In the genomic region with DNA sequence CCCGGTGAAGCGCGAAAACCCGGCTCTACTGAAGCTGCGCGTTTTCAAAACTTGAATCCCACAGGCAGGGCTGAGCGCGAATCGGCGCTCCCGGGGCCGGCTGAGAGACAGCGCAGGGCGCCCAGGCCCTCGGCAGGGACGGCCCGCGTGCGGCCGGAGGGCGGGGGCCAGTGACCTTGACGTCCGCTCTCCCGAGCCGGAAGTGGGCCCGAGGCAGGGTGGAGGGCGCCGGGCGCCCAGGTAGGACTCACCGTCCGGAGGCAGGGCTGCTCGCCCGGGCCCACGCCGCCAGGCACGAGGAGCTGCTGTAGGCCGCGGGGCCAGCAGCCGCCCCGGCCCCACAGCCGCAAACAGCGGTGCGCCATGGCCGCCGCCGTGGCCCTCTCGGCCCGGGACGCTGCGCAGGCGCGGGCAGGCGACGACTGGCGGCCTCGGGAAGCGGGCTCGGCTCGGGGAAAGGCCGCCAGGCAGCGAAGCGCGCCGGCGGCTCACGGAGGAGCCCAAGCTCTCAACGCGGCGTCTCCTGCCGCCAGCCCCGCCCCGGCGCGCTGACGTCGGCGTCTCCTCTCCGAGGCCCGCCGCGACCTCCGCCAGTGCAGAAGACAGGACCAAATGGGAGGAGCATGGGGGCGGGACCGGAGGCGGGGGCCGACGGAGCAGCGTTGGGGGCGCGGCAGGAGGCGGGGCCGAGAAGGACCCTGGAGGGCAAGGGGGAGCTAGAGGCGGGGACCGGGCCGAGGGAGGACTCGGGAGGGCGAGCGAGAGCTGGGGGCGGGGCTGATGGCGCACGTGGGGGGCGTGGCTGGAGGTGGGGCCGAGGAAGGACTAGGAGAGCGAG, we compare ENCODE assay signal across 8 cellular contexts.
A peak's percentile ranks its signal among the peaks of the same experiment; 100 is the strongest.
DNase-seq lines count a peak whose midpoint lies in the region; ATAC-seq and FAIRE-seq lines count a peak whose summit lies in the region.

TSS of gene AFG3L2 (minus strand) at position 510 of the 838 bp plus-strand sequence. CDS start at position 365, 145 bp downstream.

- H3K27me3 ChIP-seq in effector memory CD4-positive, alpha-beta T cell (replicated peaks; ENCODE audit: control insufficient read depth, insufficient read depth, low read length, poor library complexity, severe bottlenecking): no peaks in the 10 kb centered on the region

- peak; percentile 93 for FAIRE-seq in HTR-8/SVneo (lab: Jason Lieb, UNC)

- DNase-seq in COR-L47 (lab: John Stamatoyannopoulos, UW) (peak; percentile 100), HTR-8/SVneo (ENCODE audit: insufficient read length, low spot score) (peak; percentile 90), NOMO-1 treated with DMSO at 0.1 percent for 48 hours (lab: John Stamatoyannopoulos, UW; ENCODE audit: unreplicated experiment) (peak; percentile 100), memory B cell (ENCODE audit: low spot score in 2 of 2) (peak; percentile 100)
- peak; percentile 100 for DNase-seq in activated CD8-positive, alpha-beta memory T cell treated with anti-CD3 and anti-CD28 coated beads for 4 hours (ENCODE audit: low read depth in 2 of 2)
- peak; percentile 100 for DNase-seq in effector memory CD4-positive, alpha-beta T cell
- DNase-seq in stimulated activated CD8-positive, alpha-beta memory T cell treated with anti-CD3 and anti-CD28 coated beads, Interleukin-12 subunit alpha, Interleukin-12 subunit beta, amount 100 ng/mL, for 1 hour (ENCODE audit: low read depth): peak; percentile 99

- H3K4me3 ChIP-seq in effector memory CD4-positive, alpha-beta T cell (ENCODE audit: insufficient read depth, low read depth, low read length, poor library complexity, severe bottlenecking): peak within 1 kb of the TSS; percentile 76

- H3K27ac Mint-ChIP-seq in memory B cell: peak within 1 kb of the TSS; percentile 84

- H3K4me1 Mint-ChIP-seq in memory B cell: peaks cover 29% of the 10 kb centered on the region

- H3K27ac ChIP-seq in effector memory CD4-positive, alpha-beta T cell (ENCODE audit: insufficient read depth, low read length, poor library complexity, severe bottlenecking): peak within 1 kb of the TSS; percentile 93

- H3K4me1 ChIP-seq in effector memory CD4-positive, alpha-beta T cell (ENCODE audit: control insufficient read depth, insufficient read depth, low read length, poor library complexity, severe bottlenecking): peaks cover 21% of the 10 kb centered on the region

- H3K36me3 Mint-ChIP-seq in memory B cell: peaks cover 4% of the 10 kb centered on the region

- H3K36me3 ChIP-seq in effector memory CD4-positive, alpha-beta T cell (ENCODE audit: control insufficient read depth, insufficient read depth, low read length): no peaks in the 10 kb centered on the region

- H3K27me3 Mint-ChIP-seq in memory B cell: no peaks in the 10 kb centered on the region

- H3K9me3 Mint-ChIP-seq in memory B cell: no peaks in the 10 kb centered on the region

- peak within 1 kb of the TSS; percentile 87 for H3K4me3 Mint-ChIP-seq in memory B cell

- ATAC-seq in GM21381 (IDR thresholded peaks at IDR 0.05; ENCODE audit: unreplicated experiment): peak; percentile 85
- peak; percentile 81 for ATAC-seq in memory B cell (ENCODE audit: low read depth)

- H3K9me3 ChIP-seq in effector memory CD4-positive, alpha-beta T cell (ENCODE audit: control insufficient read depth, low read length): no peaks in the 10 kb centered on the region

Comparison
In these comparisons a context has a peak if more than half of its experiments do, and no peak if none do; other contexts are left out.
1. Peak in every context shown above with its lines: DNase-seq, ATAC-seq, H3K4me3 ChIP-seq and H3K27ac ChIP-seq.